Comparison of ENCODE assay signal across 22 cellular contexts in the genomic region with DNA sequence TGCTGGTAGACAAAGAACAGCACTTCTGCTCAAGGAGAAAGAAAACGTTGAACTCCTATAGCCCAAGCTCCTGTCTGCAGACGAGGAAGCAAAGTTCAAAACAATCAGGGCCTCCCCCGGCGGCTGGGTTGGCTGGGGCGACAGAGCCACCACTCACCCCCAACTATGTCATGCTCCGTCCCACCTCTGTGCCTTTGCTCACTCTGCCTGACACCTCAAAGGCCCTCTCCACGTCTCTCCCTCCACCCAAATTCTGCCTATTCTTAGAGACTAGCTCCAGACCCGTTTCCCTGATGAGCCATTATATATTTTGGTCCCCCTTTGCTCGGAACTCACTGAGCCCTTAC.
DNase-seq lines count a peak whose midpoint lies in the region; ATAC-seq and TF ChIP-seq lines count a peak whose summit lies in the region.
"Had no signal": no experiment of that assay in that cellular context is flagged by ENCODE, and none has a peak within 500 bp of the region (broad histone marks: within the 10 kb centered on the region; RNA-seq: fewer than 3 reads in every experiment).

No MANE protein-coding gene starts in this region.

- no peak overlapping the region for H3K4me2 ChIP-seq in GM23338
- H3K4me2 ChIP-seq: BLaER1 had no signal

- H3K9me3 ChIP-seq in body of pancreas (peaks cover 0 to 6% (median 0%) of the 10 kb centered on the region in 3 donors), skeletal muscle tissue (ENCODE audit: control insufficient read depth in 3 of 3, low read length in 3 of 3) (peaks cover 0 to 4% (median 0%) of the 10 kb centered on the region in 3 donors)
- H3K9me3 ChIP-seq: BLaER1 had no signal

- no peaks in the 10 kb centered on the region; the same call in 2 of the 3 replicates for H3K36me3 Mint-ChIP-seq in GM23338 (ENCODE audit: low read depth)
- H3K36me3 Mint-ChIP-seq: CD4-positive, alpha-beta memory T cell had no signal

- H3K9ac ChIP-seq in skeletal muscle tissue (ENCODE audit: low read depth in 1 of 3, low read length in 3 of 3) = peak overlapping the region; percentile 8 to 46 (median 18)
- H3K9ac ChIP-seq: BLaER1, GM23248 had no signal

- 0 out of 2 replicates have a peak overlapping the region, but pooled peaks have one; percentile 7 for H2AFZ ChIP-seq in GM23338
- H2AFZ ChIP-seq: GM23248 had no signal

- peaks cover 2% of the 10 kb centered on the region; the same call in 1 of the 3 replicates for H3K9me3 Mint-ChIP-seq in GM23338

- TF ChIP-seq POLR2A in body of pancreas (IDR thresholded peaks at IDR 0.05) = no peak

- H3K4me1 Mint-ChIP-seq in GM23338 = peaks cover 7% of the 10 kb centered on the region
- H3K4me1 Mint-ChIP-seq: CD4-positive, alpha-beta memory T cell had no signal

- H4K20me1 ChIP-seq in GM23338 (replicated peaks; ENCODE audit: insufficient read depth) = no peaks in the 10 kb centered on the region
- H4K20me1 ChIP-seq: BLaER1 had no signal

- H3K27me3 ChIP-seq in GM23338 (ENCODE audit: insufficient read depth) (no peaks in the 10 kb centered on the region), body of pancreas (no peaks in the 10 kb centered on the region), skeletal muscle tissue (ENCODE audit: control insufficient read depth in 3 of 3, insufficient read depth in 3 of 3, low read length in 3 of 3) (no peaks in the 10 kb centered on the region)
- H3K27me3 ChIP-seq: BLaER1 had no signal

- WGBS in body of pancreas, 2 donors = 77 to 82% methylated on average over 9 of the region's 9 CpGs

- intact Hi-C loops in body of pancreas (cut with DNase I) = no loop called here

- H3K27ac Mint-ChIP-seq in GM23338 = no peak overlapping the region
- H3K27ac Mint-ChIP-seq: CD4-positive, alpha-beta memory T cell had no signal

- DNase-seq in GM23338 (ENCODE audit: low spot score) (no peak), body of pancreas (no peak), left lobe of liver (ENCODE audit: low spot score) (peak; percentile 33), NCI-H187 treated with DMSO at 0.1 percent for 48 hours (lab: John Stamatoyannopoulos, UW) (no peak)
- DNase-seq in stimulated activated CD8-positive, alpha-beta memory T cell treated with anti-CD3 and anti-CD28 coated beads, Interleukin-4, amount 100 ng/mL, for 48 hours = no peak
- DNase-seq: CD4-positive, alpha-beta memory T cell; DMS53; EL; GM23248; HCEC 1CT; NCI-H1105; NCI-H1694; NCI-H510A; NCI-H748 treated with DMSO at 0.1 percent for 48 hours; NK-92 treated with Interleukin-12 subunit alpha and Interleukin-12 subunit beta, amount 100 ng/mL, for 24 hours; Right ventricle myocardium superior had no signal

- no peak overlapping the region for H3K4me3 ChIP-seq in GM23338
- H3K4me3 ChIP-seq in body of pancreas = no peak overlapping the region
- no peak overlapping the region for H3K4me3 ChIP-seq in skeletal muscle tissue (ENCODE audit: low read length in 3 of 3)
- H3K4me3 ChIP-seq: BLaER1, GM12878, GM23248, K562 had no signal

- no peaks in the 10 kb centered on the region for H3F3A ChIP-seq in GM23338 (replicated peaks; ENCODE audit: low read depth)

- H3K4me3 Mint-ChIP-seq in GM23338 = no peak overlapping the region
- H3K4me3 Mint-ChIP-seq: CD4-positive, alpha-beta memory T cell had no signal

- no peaks in the 10 kb centered on the region for H3K4me1 ChIP-seq in GM23338 (ENCODE audit: insufficient read depth)
- peaks cover 12% of the 10 kb centered on the region for H3K4me1 ChIP-seq in body of pancreas
- peaks cover 29 to 46% (median 38%) of the 10 kb centered on the region in 3 donors for H3K4me1 ChIP-seq in skeletal muscle tissue (ENCODE audit: control insufficient read depth in 3 of 3, insufficient read depth in 3 of 3, low read length in 3 of 3)
- H3K4me1 ChIP-seq: BLaER1 had no signal

- H3K9me2 ChIP-seq in GM23338 (ENCODE audit: insufficient read depth) = no peaks in the 10 kb centered on the region

- H3K36me3 ChIP-seq in GM23338 (ENCODE audit: insufficient read depth) (no peaks in the 10 kb centered on the region), body of pancreas (replicated peaks in 1 of 2; ENCODE audit: insufficient read depth in 1 of 2, low read depth in 2 of 2) (no peaks in the 10 kb centered on the region), skeletal muscle tissue (ENCODE audit: control insufficient read depth in 3 of 3, insufficient read depth in 3 of 3, low read length in 3 of 3) (no peaks in the 10 kb centered on the region)
- H3K36me3 ChIP-seq: BLaER1 had no signal

- H3K27me3 Mint-ChIP-seq in GM23338 (ENCODE audit: insufficient read depth, low read depth, poor library complexity) = peaks cover 3% of the 10 kb centered on the region

- TF ChIP-seq CTCF in GM23338 (conservative IDR thresholded peaks at IDR 0.05; ENCODE audit: low read depth in 2 of 2) (no peak), body of pancreas (IDR thresholded peaks at IDR 0.05) (no peak)

- ATAC-seq in GM23338 (no peak), body of pancreas (no peak), left lobe of liver (no peak), HG03457 (IDR thresholded peaks at IDR 0.05; ENCODE audit: unreplicated experiment) (no peak), GM18858 (IDR thresholded peaks at IDR 0.05; ENCODE audit: unreplicated experiment) (no peak)
- ATAC-seq: GM12878, K562 had no signal

- H3K79me2 ChIP-seq in GM23338 (replicated peaks; ENCODE audit: insufficient read depth) = no peaks in the 10 kb centered on the region

- H3K27ac ChIP-seq in GM23338 (ENCODE audit: low read depth) (no peak overlapping the region), body of pancreas (peak overlapping the region in 3 of 4 donors; percentile 77 to 87 (median 85)), skeletal muscle tissue (ENCODE audit: low read depth, low read length) (peak overlapping the region; percentile 80)
- H3K27ac ChIP-seq: BLaER1, GM23248 had no signal

TF ChIP-seq in GM23338, 12 proteins besides CTCF, POLR2A, EP300 and RAD21:
- TF ChIP-seq ZNF114 (CRISPR knock-in tag; IDR thresholded peaks at IDR 0.05) (no peak), EZH2phosphoT487 (IDR thresholded peaks at IDR 0.05; ENCODE audit: unreplicated experiment) (no peak), EZH2 (IDR thresholded peaks at IDR 0.05; ENCODE audit: low read depth, unreplicated experiment) (no peak), ZNF331 (CRISPR knock-in tag; IDR thresholded peaks at IDR 0.05; ENCODE audit: low read depth) (no peak)
TF ChIP-seq in GM23338: peak in this region for 0.
